Comparison of ENCODE assay signal across 8 cellular contexts in the genomic region with DNA sequence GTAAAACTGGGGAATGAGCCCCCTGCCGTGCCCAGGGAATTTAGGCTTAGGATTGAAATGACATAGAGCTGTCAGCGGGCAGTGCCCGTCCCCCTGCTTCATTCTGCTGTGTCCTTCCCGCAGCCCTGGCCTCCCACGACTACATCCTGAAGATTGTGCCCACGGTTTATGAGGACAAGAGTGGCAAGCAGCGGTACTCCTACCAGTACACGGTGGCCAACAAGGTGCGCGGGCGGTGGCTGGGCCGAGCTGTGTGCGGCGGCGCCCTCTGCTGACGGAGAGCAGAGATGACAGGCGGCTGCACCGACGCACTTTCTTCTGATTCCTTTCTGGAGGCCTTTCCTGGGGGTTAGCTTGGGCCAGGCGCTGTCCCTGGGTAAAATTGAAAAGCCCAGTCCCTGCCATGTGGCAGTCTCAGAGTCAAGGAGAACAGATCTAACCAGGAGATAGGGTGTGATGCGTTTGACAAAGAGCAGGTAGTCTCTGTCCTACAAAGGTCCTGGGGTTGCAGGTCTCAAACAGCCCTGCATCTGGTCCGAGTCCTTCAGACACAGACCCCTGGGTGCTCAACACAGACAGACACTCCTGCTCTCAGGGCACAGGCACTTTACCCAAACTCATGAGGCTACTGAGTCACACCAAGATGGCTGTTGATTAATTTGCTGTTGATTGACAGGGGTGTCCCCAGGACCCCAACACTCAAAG. TPM values are rescaled to one million over a fixed set of nuclear protein-coding genes. Genes with fewer than 3 reads are reported as not detected.
DNase-seq lines count a peak whose midpoint lies in the region; ATAC-seq and TF ChIP-seq lines count a peak whose summit lies in the region.

No MANE protein-coding gene starts in this region.

- H3K27ac ChIP-seq in OCI-LY1 (ENCODE audit: low read depth, low read length, poor library complexity, severe bottlenecking) (no peak overlapping the region), esophagus muscularis mucosa (replicated peaks in 1 of 4) (peak overlapping the region; percentile 72 to 76 (median 74))

- no peak overlapping the region for H3K27ac Mint-ChIP-seq in natural killer cell treated with Interleukin-12 subunit alpha and Interleukin-12 subunit beta and Interleukin-15 and Interleukin-18, amount 100 ng/mL, for 72 hours
- peak overlapping the region; percentile 7 for H3K27ac Mint-ChIP-seq in stimulated activated naive B cell treated with anti-CD40 and anti-IgM and Interleukin-4, amounts not matched to agents 10 μg/mL and 1 μg/mL and 100 μg/mL, for 72 hours

- H3F3A ChIP-seq in OCI-LY1 (ENCODE audit: insufficient read depth, low read length) = no peaks in the 10 kb centered on the region

- TF ChIP-seq POLR2A in esophagus muscularis mucosa (IDR thresholded peaks at IDR 0.05; ENCODE audit: low read depth) = no peak

- ATAC-seq in HG03103 (IDR thresholded peaks at IDR 0.05; ENCODE audit: low read depth, unreplicated experiment) = peak; percentile 72
- peak; percentile 83 to 88 for ATAC-seq in natural killer cell treated with Interleukin-12 subunit alpha and Interleukin-12 subunit beta and Interleukin-15 and Interleukin-18, amount 100 ng/mL, for 72 hours
- ATAC-seq in stimulated activated naive B cell treated with anti-CD40 and anti-IgM and Interleukin-4, amounts not matched to agents 10 μg/mL and 1 μg/mL and 100 μg/mL, for 72 hours (replicated peaks) = peak; percentile 82 to 86

- H3K4me3 ChIP-seq in OCI-LY1 (ENCODE audit: low read depth, low read length, poor library complexity, severe bottlenecking) = no peak overlapping the region
- no peak overlapping the region for H3K4me3 ChIP-seq in esophagus muscularis mucosa

- H3K9me3 Mint-ChIP-seq in natural killer cell treated with Interleukin-12 subunit alpha and Interleukin-12 subunit beta and Interleukin-15 and Interleukin-18, amount 100 ng/mL, for 72 hours = no peaks in the 10 kb centered on the region
- no peaks in the 10 kb centered on the region for H3K9me3 Mint-ChIP-seq in stimulated activated naive B cell treated with anti-CD40 and anti-IgM and Interleukin-4, amounts not matched to agents 10 μg/mL and 1 μg/mL and 100 μg/mL, for 72 hours

- intact Hi-C loops in esophagus muscularis mucosa (cut with DNase I) = loop anchor here (1.0 to 10.0 kb wide), 2 partner anchors 219 to 458 kb away; no protein-coding TSS in a partner anchor

- 21% methylated on average over 11 of the region's 22 CpGs for WGBS in esophagus muscularis mucosa

- TF ChIP-seq EP300 in esophagus muscularis mucosa (IDR thresholded peaks at IDR 0.05) = no peak

- no peaks in the 10 kb centered on the region for H4K20me1 ChIP-seq in OCI-LY1 (ENCODE audit: insufficient read depth, low read length)

- TF ChIP-seq CTCF in OCI-LY1 (IDR thresholded peaks at IDR 0.05; ENCODE audit: low read length) (peak; percentile 95), esophagus muscularis mucosa (IDR thresholded peaks at IDR 0.05) (peak; percentile 97 to 99 (median 97))

- DNase-seq in NCI-H446 (lab: John Stamatoyannopoulos, UW) (peak; percentile 9 to 54), NCI-H446 treated with DMSO at 0.1 percent for 48 hours (lab: John Stamatoyannopoulos, UW) (no peak), activated T-cell treated with anti-CD3 and anti-CD28 coated beads for 48 hours (ENCODE audit: low read depth) (peak; percentile 66), esophagus muscularis mucosa (ENCODE audit: extremely low spot score) (no peak)
- peak; percentile 75 for DNase-seq in natural killer cell treated with Interleukin-12 subunit alpha and Interleukin-12 subunit beta and Interleukin-15 and Interleukin-18, amount 100 ng/mL, for 72 hours (ENCODE audit: low spot score)
- peak; percentile 44 for DNase-seq in stimulated activated naive B cell treated with anti-CD40 and anti-IgM and Interleukin-4, amounts not matched to agents 10 μg/mL and 1 μg/mL and 100 μg/mL, for 72 hours

- no peak overlapping the region for H3K4me2 ChIP-seq in OCI-LY1 (ENCODE audit: low read length)

- H3K9ac ChIP-seq in OCI-LY1 (ENCODE audit: low read length) = no peak overlapping the region

- peaks cover 21% of the 10 kb centered on the region for H3K36me3 ChIP-seq in OCI-LY1 (ENCODE audit: insufficient read depth, low read length)
- peaks cover 4 to 58% (median 46%) of the 10 kb centered on the region in 4 donors for H3K36me3 ChIP-seq in esophagus muscularis mucosa

- no peaks in the 10 kb centered on the region for H3K9me3 ChIP-seq in OCI-LY1 (ENCODE audit: low read length)
- no peaks in the 10 kb centered on the region for H3K9me3 ChIP-seq in esophagus muscularis mucosa

- H3K4me1 Mint-ChIP-seq in natural killer cell treated with Interleukin-12 subunit alpha and Interleukin-12 subunit beta and Interleukin-15 and Interleukin-18, amount 100 ng/mL, for 72 hours (ENCODE audit: low read depth in 2 of 2) = peaks cover 6% of the 10 kb centered on the region in 2 donors
- H3K4me1 Mint-ChIP-seq in stimulated activated naive B cell treated with anti-CD40 and anti-IgM and Interleukin-4, amounts not matched to agents 10 μg/mL and 1 μg/mL and 100 μg/mL, for 72 hours = peaks cover 18 to 20% of the 10 kb centered on the region in 2 donors

- H3K36me3 Mint-ChIP-seq in natural killer cell treated with Interleukin-12 subunit alpha and Interleukin-12 subunit beta and Interleukin-15 and Interleukin-18, amount 100 ng/mL, for 72 hours = peaks cover 6% of the 10 kb centered on the region
- peaks cover 44 to 66% of the 10 kb centered on the region in 2 donors for H3K36me3 Mint-ChIP-seq in stimulated activated naive B cell treated with anti-CD40 and anti-IgM and Interleukin-4, amounts not matched to agents 10 μg/mL and 1 μg/mL and 100 μg/mL, for 72 hours

- no peaks in the 10 kb centered on the region for H3K4me1 ChIP-seq in OCI-LY1 (ENCODE audit: insufficient read depth, low read length, severe bottlenecking)
- peaks cover 18 to 27% (median 25%) of the 10 kb centered on the region in 4 donors for H3K4me1 ChIP-seq in esophagus muscularis mucosa

- no peaks in the 10 kb centered on the region for H3K27me3 Mint-ChIP-seq in natural killer cell treated with Interleukin-12 subunit alpha and Interleukin-12 subunit beta and Interleukin-15 and Interleukin-18, amount 100 ng/mL, for 72 hours
- H3K27me3 Mint-ChIP-seq in stimulated activated naive B cell treated with anti-CD40 and anti-IgM and Interleukin-4, amounts not matched to agents 10 μg/mL and 1 μg/mL and 100 μg/mL, for 72 hours = no peaks in the 10 kb centered on the region

- no peaks in the 10 kb centered on the region for H3K79me2 ChIP-seq in OCI-LY1 (ENCODE audit: insufficient read depth, low read length)

- no peak overlapping the region for H2AFZ ChIP-seq in OCI-LY1 (ENCODE audit: low read length)

- no peaks in the 10 kb centered on the region for H3K9me2 ChIP-seq in OCI-LY1 (ENCODE audit: low read depth, low read length)

- H3K27me3 ChIP-seq in OCI-LY1 (ENCODE audit: insufficient read depth, low read length) = no peaks in the 10 kb centered on the region
- H3K27me3 ChIP-seq in esophagus muscularis mucosa = no peaks in the 10 kb centered on the region

- H3K4me3 Mint-ChIP-seq in natural killer cell treated with Interleukin-12 subunit alpha and Interleukin-12 subunit beta and Interleukin-15 and Interleukin-18, amount 100 ng/mL, for 72 hours = no peak overlapping the region
- no peak overlapping the region for H3K4me3 Mint-ChIP-seq in stimulated activated naive B cell treated with anti-CD40 and anti-IgM and Interleukin-4, amounts not matched to agents 10 μg/mL and 1 μg/mL and 100 μg/mL, for 72 hours

RNA-seq across cellular contexts. Expression of a gene that starts 26.8 kb away (rescaled TPM):
- 10 to 100 TPM; 17.8 to 25.8 (median 22.1) TPM for total RNA-seq in esophagus muscularis mucosa
- 10 to 100 TPM; 41.5 to 47.3 TPM for total RNA-seq in natural killer cell treated with Interleukin-12 subunit alpha and Interleukin-12 subunit beta and Interleukin-15 and Interleukin-18, amount 100 ng/mL, for 72 hours

RNA-seq across cellular contexts. Expression of a gene that starts 51.1 kb away (rescaled TPM):
- total RNA-seq in esophagus muscularis mucosa = 100 to 1,000 TPM; 106 to 210 (median 133) TPM
- 100 to 1,000 TPM; 150 to 214 TPM for total RNA-seq in natural killer cell treated with Interleukin-12 subunit alpha and Interleukin-12 subunit beta and Interleukin-15 and Interleukin-18, amount 100 ng/mL, for 72 hours

Comparison
In these comparisons a context has a peak if more than half of its experiments do, and no peak if none do; other contexts are left out.
1. DNase-seq: peak in NCI-H446 (2 of 2), activated T-cell treated with anti-CD3 and anti-CD28 coated beads for 48 hours (single experiment), natural killer cell treated with Interleukin-12 subunit alpha and Interleukin-12 subunit beta and Interleukin-15 and Interleukin-18, amount 100 ng/mL, for 72 hours (single experiment) and stimulated activated naive B cell treated with anti-CD40 and anti-IgM and Interleukin-4, amounts not matched to agents 10 μg/mL and 1 μg/mL and 100 μg/mL, for 72 hours (single experiment); none in NCI-H446 treated with DMSO at 0.1 percent for 48 hours (single experiment) and esophagus muscularis mucosa (single experiment).
2. Peak in every context shown above with its lines, with median percentiles within 50 percentile points of each other: ATAC-seq.